In genomic region chr9:134858051-134858841, GRCh38 we compare ENCODE assay signal across 8 cellular contexts. TPM values are rescaled to one million over a fixed set of nuclear protein-coding genes. Genes with fewer than 3 reads are reported as not detected.
DNase-seq lines count a peak whose midpoint lies in the region; ATAC-seq and TF ChIP-seq lines count a peak whose summit lies in the region.

No MANE protein-coding gene starts in this region.

- no peak overlapping the region for H4K5ac ChIP-seq in IMR-90 (ENCODE audit: low read depth, low read length)

- no peak overlapping the region for H3K27ac ChIP-seq in IMR-90 (ENCODE audit: insufficient read depth, low read length)

- intact Hi-C loops in IMR-90 (cut with micrococcal nuclease) = no loop called here

- dilution Hi-C loops in IMR-90 (cut with HindIII; ENCODE audit: low sequenced_read_pairs, unreplicated experiment) = no loop called here

- H3K79me1 ChIP-seq in IMR-90 (ENCODE audit: low read depth in 1 of 2, low read length in 2 of 2) = no peaks in the 10 kb centered on the region

- no peak overlapping the region for H3K18ac ChIP-seq in IMR-90 (ENCODE audit: low read depth, low read length)

- no peak overlapping the region for H2AK5ac ChIP-seq in IMR-90 (ENCODE audit: low read depth, low read length)

- H3K4me3 ChIP-seq in IMR-90 (ENCODE audit: insufficient read depth, low read depth, low read length) (no peak overlapping the region), fibroblast of mammary gland (ENCODE audit: control insufficient read depth, low read depth, low read length) (no peak overlapping the region)

- H3K9ac ChIP-seq in IMR-90 (ENCODE audit: low read depth, low read length) = no peak overlapping the region

- H3K4me1 Mint-ChIP-seq in effector memory CD8-positive, alpha-beta T cell (ENCODE audit: low read depth in 2 of 2) = no peaks in the 10 kb centered on the region

- 0 out of 2 replicates have a peak, but pooled peaks have one; percentile 7 for TF ChIP-seq CTCF in IMR-90 (conservative IDR thresholded peaks at IDR 0.05; ENCODE audit: low read depth, low read length)
- peak; percentile 32 for TF ChIP-seq CTCF in fibroblast of mammary gland (conservative IDR thresholded peaks at IDR 0.05; ENCODE audit: control insufficient read depth, insufficient read depth, low read depth, low read length)

- WGBS in IMR-90 (ENCODE audit: extremely low coverage in 2 of 2, insufficient read length in 1 of 2), 2 experiments = no CpG with 5 or more reads among the region's 11 CpGs

- no peak for TF ChIP-seq POLR2A in IMR-90 (IDR thresholded peaks at IDR 0.05; ENCODE audit: low read depth, low read length)

- H2BK20ac ChIP-seq in IMR-90 (ENCODE audit: low read depth, low read length) = no peak overlapping the region

- H2AFZ ChIP-seq in IMR-90 (replicated peaks; ENCODE audit: low read length, poor library complexity) = no peak overlapping the region

- H3K56ac ChIP-seq in IMR-90 (ENCODE audit: extremely low read depth, insufficient read depth, low read length) = no peak overlapping the region

- H3K27me3 ChIP-seq in IMR-90 (ENCODE audit: control insufficient read depth, insufficient read depth, low read length) = peaks cover 4% of the 10 kb centered on the region; the same call in 1 of the 2 replicates

- H3K23ac ChIP-seq in IMR-90 (ENCODE audit: low read depth, low read length) = no peak overlapping the region

- no peaks in the 10 kb centered on the region for H4K20me1 ChIP-seq in IMR-90 (ENCODE audit: insufficient read depth, low read length)

- H2BK15ac ChIP-seq in IMR-90 (ENCODE audit: low read depth, low read length) = no peak overlapping the region

- H3K14ac ChIP-seq in IMR-90 (replicated peaks; ENCODE audit: low read depth, low read length) = no peak overlapping the region

- H3K4me3 Mint-ChIP-seq in effector memory CD8-positive, alpha-beta T cell = no peak overlapping the region

- no TSS peak for BruUV-seq in IMR-90 (replicated peaks; lab: Mats Ljungman, UMichigan)

- peak; percentile 81 for ATAC-seq in GM18502 (IDR thresholded peaks at IDR 0.05; ENCODE audit: poor library complexity, unreplicated experiment)
- ATAC-seq in GM21576 (IDR thresholded peaks at IDR 0.05; ENCODE audit: unreplicated experiment) = peak; percentile 73
- peak; percentile 41 for ATAC-seq in IMR-90 (ENCODE audit: low read depth)
- no peak for ATAC-seq in effector memory CD8-positive, alpha-beta T cell (replicated peaks)

- no peak overlapping the region for H4K8ac ChIP-seq in IMR-90 (ENCODE audit: low read depth in 2 of 2, low read length in 2 of 2)

- peak; percentile 38 for DNase-seq in IMR-90
- DNase-seq in fibroblast of mammary gland (ENCODE audit: low read depth) = peak; percentile 41
- no peak for DNase-seq in effector memory CD8-positive, alpha-beta T cell
- DNase-seq in activated effector memory CD4-positive, alpha-beta T cell treated with anti-CD3 and anti-CD28 coated beads, Interleukin-2, amount 50 U/mL, for 16 hours = no peak
- DNase-seq in Kasumi-1 (lab: John Stamatoyannopoulos, UW) = no peak
- DNase-seq in NCI-H2081 treated with DMSO at 0.1 percent for 48 hours (lab: John Stamatoyannopoulos, UW) = no peak

- POLR2A ChIA-PET in IMR-90 (lab: Charles Lee; ENCODE audit: unreplicated experiment) = no interaction called here

- CTCF ChIA-PET in IMR-90 (lab: Yijun Ruan, JAX) = no interaction called here

- H3K27me3 Mint-ChIP-seq in effector memory CD8-positive, alpha-beta T cell = peaks cover 32 to 77% of the 10 kb centered on the region in 2 donors

- no peak overlapping the region for H3K27ac Mint-ChIP-seq in effector memory CD8-positive, alpha-beta T cell

- no peak overlapping the region for H2AK9ac ChIP-seq in IMR-90 (replicated peaks; ENCODE audit: low read depth, low read length, poor library complexity)

- H3K9me3 ChIP-seq in IMR-90 (ENCODE audit: control insufficient read depth, insufficient read depth, low read length) = peaks cover 4% of the 10 kb centered on the region

- H3K4me2 ChIP-seq in IMR-90 (ENCODE audit: low read depth, low read length) = no peak overlapping the region

- H2BK5ac ChIP-seq in IMR-90 (ENCODE audit: low read depth, low read length, poor library complexity, severe bottlenecking) = no peak overlapping the region

- peaks cover 6% of the 10 kb centered on the region; the same call in 1 of the 2 replicates for H3K4me1 ChIP-seq in IMR-90 (ENCODE audit: control insufficient read depth, insufficient read depth, low read length)

- no peak for TF ChIP-seq RAD21 in IMR-90 (IDR thresholded peaks at IDR 0.05; ENCODE audit: low read length)

- H3K9me3 Mint-ChIP-seq in effector memory CD8-positive, alpha-beta T cell = no peaks in the 10 kb centered on the region

- H2BK120ac ChIP-seq in IMR-90 (ENCODE audit: low read depth, low read length) = no peak overlapping the region

- no peak overlapping the region for H4K91ac ChIP-seq in IMR-90 (ENCODE audit: insufficient read depth, low read depth, low read length)

- no peaks in the 10 kb centered on the region for H3K36me3 Mint-ChIP-seq in effector memory CD8-positive, alpha-beta T cell (ENCODE audit: insufficient read depth)

- no peak overlapping the region for H3K4ac ChIP-seq in IMR-90 (ENCODE audit: low read depth, low read length)

- H3K9me1 ChIP-seq in IMR-90 (ENCODE audit: insufficient read depth, low read length) = peaks cover 2% of the 10 kb centered on the region; the same call in 1 of the 2 replicates

- no peaks in the 10 kb centered on the region for H3K36me3 ChIP-seq in IMR-90 (ENCODE audit: control insufficient read depth, insufficient read depth, low read length)

- in situ Hi-C loops in IMR-90 (cut with MboI; ENCODE audit: low sequenced_read_pairs) = no loop called here

TF ChIP-seq in IMR-90, 13 proteins besides CTCF, POLR2A, EP300 and RAD21:
- TF ChIP-seq CEBPB (IDR thresholded peaks at IDR 0.05; ENCODE audit: low read depth, low read length) = no peak

RNA-seq across cellular contexts. Expression of gene FCN2, which starts 22.4 kb away (rescaled TPM):
- total RNA-seq in IMR-90 (2012; rRNA removed) = not detected in 2 replicates
- not detected in 2 replicates for polyA plus RNA-seq in IMR-90 (2012; rRNA removed)
- polyA plus RNA-seq in IMR-90 (2012; cell fraction: cytosol; rRNA removed) = not detected in 2 replicates
- polyA plus RNA-seq in IMR-90 (2012; cell fraction: nucleus; rRNA removed; ENCODE audit: low replicate concordance) = not detected in 2 replicates

RNA-seq across cellular contexts. Expression of gene FCN1, which starts 59.5 kb away (rescaled TPM):
- total RNA-seq in IMR-90 (2012; rRNA removed) = not detected in 2 replicates
- not detected in 2 replicates for polyA plus RNA-seq in IMR-90 (2012; rRNA removed)
- polyA plus RNA-seq in IMR-90 (2012; cell fraction: cytosol; rRNA removed) = not detected in 2 replicates
- not detected in 2 replicates for polyA plus RNA-seq in IMR-90 (2012; cell fraction: nucleus; rRNA removed; ENCODE audit: low replicate concordance)

Comparison
In these comparisons a context has a peak if more than half of its experiments do, and no peak if none do; other contexts are left out.
1. DNase-seq: peak in IMR-90 (single experiment) and fibroblast of mammary gland (single experiment); none in effector memory CD8-positive, alpha-beta T cell (0 of 3), activated effector memory CD4-positive, alpha-beta T cell treated with anti-CD3 and anti-CD28 coated beads, Interleukin-2, amount 50 U/mL, for 16 hours (single experiment), Kasumi-1 (0 of 2) and NCI-H2081 treated with DMSO at 0.1 percent for 48 hours (single experiment).